Comparison of ENCODE assay signal across 11 cellular contexts in the genomic region with DNA sequence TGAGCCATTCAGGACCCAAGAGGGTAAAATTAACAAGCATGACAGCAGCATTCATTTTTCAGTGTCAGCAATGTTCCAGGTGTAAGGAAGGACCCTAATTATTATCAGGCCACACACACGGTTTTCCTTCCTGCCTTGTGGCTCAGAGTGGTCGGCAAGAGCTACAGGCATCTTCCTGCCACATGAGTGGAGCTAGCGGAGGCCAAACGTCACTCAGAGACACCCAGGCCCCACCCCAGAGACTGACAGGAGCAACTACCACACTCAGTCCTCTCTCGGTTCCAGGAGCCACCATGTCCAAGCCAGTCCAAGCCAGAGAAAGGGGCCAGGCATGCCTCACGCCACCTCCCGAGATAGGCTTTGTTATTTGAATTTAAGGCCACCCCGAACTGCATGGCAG.
A peak's percentile ranks its signal among the peaks of the same experiment; 100 is the strongest.
DNase-seq lines count a peak whose midpoint lies in the region; ATAC-seq, FAIRE-seq and TF ChIP-seq lines count a peak whose summit lies in the region.
"Had no signal": no experiment of that assay in that cellular context is flagged by ENCODE, and none has a peak within 500 bp of the region (broad histone marks: within the 10 kb centered on the region; RNA-seq: fewer than 3 reads in every experiment).

No MANE protein-coding gene starts in this region.

- DNase-seq in KBM-7: peak; percentile 11
- no peak for DNase-seq in adipocyte (ENCODE audit: low read depth)
- DNase-seq in right cardiac atrium: peak; percentile 46 to 81 (median 66)
- DNase-seq in stomach: no peak
- no peak for DNase-seq in frontal cortex (ENCODE audit: low spot score in 2 of 2)
- DNase-seq in globus pallidus (ENCODE audit: low spot score): no peak
- no peak for DNase-seq in NCI-H524 (lab: John Stamatoyannopoulos, UW)
- DNase-seq in SK-N-DZ (ENCODE audit: low spot score): no peak
- DNase-seq: DMS53, GOT3 had no signal

- H3K4me3 ChIP-seq in adipocyte (ENCODE audit: low read length) (peak overlapping the region; percentile 31), right cardiac atrium (ENCODE audit: low read length) (no peak overlapping the region), stomach (no peak overlapping the region)
- H3K4me3 ChIP-seq: ovary had no signal

- no peak for TF ChIP-seq CTCF in stomach (IDR thresholded peaks at IDR 0.05)

- ATAC-seq in right cardiac atrium: peak; percentile 56 to 61

- H3K9me3 ChIP-seq in adipocyte (ENCODE audit: control insufficient read depth, low read length) (no peaks in the 10 kb centered on the region), right cardiac atrium (ENCODE audit: control insufficient read depth, low read length) (no peaks in the 10 kb centered on the region), stomach (no peaks in the 10 kb centered on the region)
- H3K9me3 ChIP-seq: ovary had no signal

- no peak for FAIRE-seq in frontal cortex (lab: Jason Lieb, UNC)

- peak overlapping the region; percentile 73 for H3K27ac ChIP-seq in right cardiac atrium (ENCODE audit: low read length)
- H3K27ac ChIP-seq in stomach: peak overlapping the region in 4 of 5 donors; percentile 63 to 82 (median 69)
- H3K27ac ChIP-seq: ovary had no signal

- peak overlapping the region; percentile 54 for H3K9ac ChIP-seq in adipocyte (ENCODE audit: low read length)

- intact Hi-C loops in right cardiac atrium (cut with DNase I): no loop called here
- intact Hi-C loops in stomach (cut with DNase I; ENCODE audit: low total_unique reads): no loop called here

- peaks cover 47% of the 10 kb centered on the region for H3K4me1 ChIP-seq in adipocyte (ENCODE audit: control insufficient read depth, insufficient read depth, low read length)
- H3K4me1 ChIP-seq in right cardiac atrium (ENCODE audit: control insufficient read depth, insufficient read depth, low read length): peaks cover 11% of the 10 kb centered on the region
- H3K4me1 ChIP-seq in stomach: peaks cover 0 to 30% (median 23%) of the 10 kb centered on the region in 4 donors

- no peak for TF ChIP-seq POLR2A in stomach (IDR thresholded peaks at IDR 0.05)

- no peaks in the 10 kb centered on the region for H3K27me3 ChIP-seq in adipocyte (replicated peaks; ENCODE audit: control insufficient read depth, insufficient read depth, low read length)
- H3K27me3 ChIP-seq in right cardiac atrium (ENCODE audit: control insufficient read depth, insufficient read depth): no peaks in the 10 kb centered on the region
- H3K27me3 ChIP-seq in stomach: no peaks in the 10 kb centered on the region
- H3K27me3 ChIP-seq: ovary had no signal

- H3K36me3 ChIP-seq in adipocyte (ENCODE audit: control insufficient read depth, insufficient read depth, low read length, severe bottlenecking) (no peaks in the 10 kb centered on the region), stomach (no peaks in the 10 kb centered on the region)
- H3K36me3 ChIP-seq: ovary had no signal

- TF ChIP-seq EP300 in stomach (IDR thresholded peaks at IDR 0.05): no peak

- in situ Hi-C loops in KBM-7 (cut with MboI; ENCODE audit: low pct_unique_long_range_greater_than_20kb, low sequenced_read_pairs): no loop called here

- WGBS in right cardiac atrium: 24% methylated on average over 8 of the region's 8 CpGs
- 44 to 69% (median 58%) methylated on average over 8 of the region's 8 CpGs for WGBS in stomach, 5 donors

Comparison
In these comparisons a context has a peak if more than half of its experiments do, and no peak if none do; other contexts are left out.
1. DNase-seq: peak in KBM-7 (single experiment) and right cardiac atrium (3 of 3); none in adipocyte (single experiment), stomach (single experiment), frontal cortex (0 of 2), globus pallidus (single experiment), NCI-H524 (0 of 2) and SK-N-DZ (single experiment).